ENCODE assay signal across 38 cellular contexts in genomic region chrX:28675173-28675572, GRCh38.
"Had no signal": no experiment of that assay in that cellular context is flagged by ENCODE, and none has a peak within 500 bp of the region (broad histone marks: within the 10 kb centered on the region; RNA-seq: fewer than 3 reads in every experiment).

No MANE protein-coding gene starts in this region.

- H3K36me3 ChIP-seq: adrenal gland, cardiac muscle cell had no signal

- H3K4me3 Mint-ChIP-seq: activated B cell treated with CpG ODN at 0.5 μM for 24 hours; activated CD4-positive, alpha-beta memory T cell treated with anti-CD3 and anti-CD28 coated beads, Interleukin-2, amount 10 ng/mL, durations not matched to agents 7 days and 5 days; activated CD4-positive, alpha-beta T cell treated with anti-CD3 and anti-CD28 coated beads, Interleukin-2, amount 10 ng/mL, durations not matched to agents 24 days and 14 days; activated CD8-positive, alpha-beta memory T cell treated with anti-CD3 and anti-CD28 coated beads, Interleukin-2, amount 10 ng/mL, durations not matched to agents 7 days and 5 days; activated CD8-positive, alpha-beta T cell treated with anti-CD3 and anti-CD28 coated beads, Interleukin-2, amount 10 ng/mL, durations not matched to agents 7 days and 5 days; activated naive CD4-positive, alpha-beta T cell treated with anti-CD3 and anti-CD28 coated beads for 36 hours; activated naive CD8-positive, alpha-beta T cell treated with anti-CD3 and anti-CD28 coated beads for 36 hours; activated T-cell treated with anti-CD3 and anti-CD28 coated beads, Interleukin-2, amount 50 U/mL, for 4 hours; activated T-cell treated with anti-CD3 and anti-CD28 coated beads, Interleukin-2, amount 50 U/mL, for 72 hours; activated T-helper 1 cell treated with anti-CD3 and anti-CD28 coated beads, Interleukin-12 subunit alpha, Interleukin-12 subunit beta, Interleukin-2, Interleukin-4 antibody, amounts not matched to agents 30 ng/mL and 10 ng/mL and 1 ng/mL, durations not matched to agents 14 hours and 24 hours and 36 hours; activated T-helper 17 cell treated with anti-CD3 and anti-CD28 coated beads, Interleukin-2, amount 50 U/mL, for 72 hours; brain; central memory CD8-positive, alpha-beta T cell; T-helper 1 cell treated with Interleukin-12 subunit alpha and Interleukin-12 subunit beta and Interleukin-4 antibody, amounts not matched to agents 30 μg/mL and 1 μg/mL, for 36 hours; T-helper 2 cell treated with Interferon-gamma antibody and Interleukin-4, amounts not matched to agents 5 μg/mL and 100 μg/mL, for 36 hours had no signal

- H3K36me3 Mint-ChIP-seq: activated CD8-positive, alpha-beta memory T cell treated with anti-CD3 and anti-CD28 coated beads, Interleukin-2, amount 10 ng/mL, durations not matched to agents 7 days and 5 days; activated naive CD4-positive, alpha-beta T cell treated with anti-CD3 and anti-CD28 coated beads, Interleukin-2, amount 50 U/mL, for 72 hours; activated naive CD8-positive, alpha-beta T cell treated with anti-CD3 and anti-CD28 coated beads for 36 hours had no signal

- H3K27me3 Mint-ChIP-seq: activated B cell treated with CpG ODN at 0.5 μM for 24 hours; activated CD4-positive, alpha-beta memory T cell treated with anti-CD3 and anti-CD28 coated beads, Interleukin-2, amount 10 ng/mL, durations not matched to agents 7 days and 5 days; activated CD4-positive, alpha-beta T cell treated with anti-CD3 and anti-CD28 coated beads, Interleukin-2, amount 10 ng/mL, durations not matched to agents 24 days and 14 days; activated CD8-positive, alpha-beta memory T cell treated with anti-CD3 and anti-CD28 coated beads, Interleukin-2, amount 10 ng/mL, durations not matched to agents 7 days and 5 days; activated naive CD8-positive, alpha-beta T cell treated with anti-CD3 and anti-CD28 coated beads for 36 hours; activated T-helper 17 cell treated with anti-CD3 and anti-CD28 coated beads, Interleukin-2, amount 50 U/mL, for 72 hours; central memory CD8-positive, alpha-beta T cell had no signal

- H3K4me1 ChIP-seq: adrenal gland had no signal

- DNase-seq: activated B cell treated with CpG ODN at 0.5 μM for 24 hours; activated CD4-positive, alpha-beta memory T cell treated with anti-CD3 and anti-CD28 coated beads, Interleukin-2, amount 10 ng/mL, durations not matched to agents 7 days and 5 days; activated CD4-positive, alpha-beta T cell treated with anti-CD3 and anti-CD28 coated beads for 4 hours; activated CD4-positive, alpha-beta T cell treated with anti-CD3 and anti-CD28 coated beads, Interleukin-2, amount 10 ng/mL, durations not matched to agents 24 days and 14 days; activated CD4-positive, alpha-beta T cell treated with anti-CD3 and anti-CD28 coated beads, Interleukin-2, amount 50 U/mL, for 1 hour; activated CD4-positive, alpha-beta T cell treated with anti-CD3 and anti-CD28 coated beads, Interleukin-2, amount 50 U/mL, for 4 hours; activated CD4-positive, CD25-positive, alpha-beta regulatory T cell treated with anti-CD3 and anti-CD28 coated beads, Interleukin-2, amount 50 U/mL, for 72 hours; activated CD8-positive, alpha-beta memory T cell treated with anti-CD3 and anti-CD28 coated beads for 24 hours; activated CD8-positive, alpha-beta memory T cell treated with anti-CD3 and anti-CD28 coated beads, Interleukin-2, amount 10 ng/mL, durations not matched to agents 7 days and 5 days; activated CD8-positive, alpha-beta memory T cell treated with anti-CD3 and anti-CD28 coated beads, Interleukin-2, amount 50 U/mL, for 48 hours; activated CD8-positive, alpha-beta T cell treated with anti-CD3 and anti-CD28 coated beads, Interleukin-2, amount 10 ng/mL, durations not matched to agents 7 days and 5 days; activated effector memory CD4-positive, alpha-beta T cell treated with anti-CD3 and anti-CD28 coated beads, Interleukin-2, amount 50 U/mL, for 16 hours; activated gamma-delta T cell treated with Interleukin-2 at 50 U/mL for 16 hours; activated naive CD4-positive, alpha-beta T cell; activated naive CD4-positive, alpha-beta T cell treated with anti-CD3 and anti-CD28 coated beads for 36 hours; activated naive CD4-positive, alpha-beta T cell treated with anti-CD3 and anti-CD28 coated beads, Interleukin-2, amount 50 U/mL, for 16 hours; activated naive CD8-positive, alpha-beta T cell treated with anti-CD3 and anti-CD28 coated beads for 36 hours; activated T-cell treated with anti-CD3 and anti-CD28 coated beads, Interleukin-2, amount 50 U/mL, for 4 hours; activated T-cell treated with anti-CD3 and anti-CD28 coated beads, Interleukin-2, amount 50 U/mL, for 72 hours; adrenal gland; amniotic stem cell; aorta; caudate nucleus; cerebellar nuclear complex; T-helper 1 cell; T-helper 2 cell; T-helper 9 cell had no signal

- H3K4me3 ChIP-seq: adrenal gland, cardiac muscle cell had no signal

- H3K9me3 Mint-ChIP-seq: activated B cell treated with CpG ODN at 0.5 μM for 24 hours; activated CD4-positive, alpha-beta memory T cell treated with anti-CD3 and anti-CD28 coated beads, Interleukin-2, amount 10 ng/mL, durations not matched to agents 7 days and 5 days; activated CD4-positive, alpha-beta T cell treated with anti-CD3 and anti-CD28 coated beads, Interleukin-2, amount 10 ng/mL, durations not matched to agents 24 days and 14 days; activated naive CD4-positive, alpha-beta T cell treated with anti-CD3 and anti-CD28 coated beads, Interleukin-2, amount 50 U/mL, for 72 hours; activated naive CD8-positive, alpha-beta T cell treated with anti-CD3 and anti-CD28 coated beads for 36 hours; activated T-cell treated with anti-CD3 and anti-CD28 coated beads, Interleukin-2, amount 50 U/mL, for 4 hours; activated T-helper 1 cell treated with anti-CD3 and anti-CD28 coated beads, Interleukin-12 subunit alpha, Interleukin-12 subunit beta, Interleukin-2, Interleukin-4 antibody, amounts not matched to agents 30 ng/mL and 10 ng/mL and 1 ng/mL, durations not matched to agents 14 hours and 24 hours and 36 hours; activated T-helper 17 cell treated with anti-CD3 and anti-CD28 coated beads, Interleukin-2, amount 50 U/mL, for 72 hours; central memory CD8-positive, alpha-beta T cell; T-helper 1 cell treated with Interleukin-12 subunit alpha and Interleukin-12 subunit beta and Interleukin-4 antibody, amounts not matched to agents 30 μg/mL and 1 μg/mL, for 36 hours had no signal

- H3K4me1 Mint-ChIP-seq: activated B cell treated with CpG ODN at 0.5 μM for 24 hours; activated CD4-positive, alpha-beta memory T cell treated with anti-CD3 and anti-CD28 coated beads, Interleukin-2, amount 10 ng/mL, durations not matched to agents 7 days and 5 days; activated CD4-positive, alpha-beta T cell treated with anti-CD3 and anti-CD28 coated beads, Interleukin-2, amount 10 ng/mL, durations not matched to agents 24 days and 14 days; activated CD8-positive, alpha-beta memory T cell treated with anti-CD3 and anti-CD28 coated beads, Interleukin-2, amount 10 ng/mL, durations not matched to agents 7 days and 5 days; activated naive CD8-positive, alpha-beta T cell treated with anti-CD3 and anti-CD28 coated beads for 36 hours; activated T-helper 17 cell treated with anti-CD3 and anti-CD28 coated beads, Interleukin-2, amount 50 U/mL, for 72 hours; central memory CD8-positive, alpha-beta T cell had no signal

- H3K27ac ChIP-seq: adrenal gland, cardiac muscle cell, VCaP had no signal

- FAIRE-seq: bronchial epithelial cell, TTC549 had no signal

- H3K9me3 ChIP-seq: adrenal gland had no signal

- H3K27me3 ChIP-seq: adrenal gland, cardiac muscle cell had no signal

- H3K27ac Mint-ChIP-seq: activated B cell treated with CpG ODN at 0.5 μM for 24 hours; activated CD4-positive, alpha-beta memory T cell treated with anti-CD3 and anti-CD28 coated beads, Interleukin-2, amount 10 ng/mL, durations not matched to agents 7 days and 5 days; activated CD4-positive, alpha-beta T cell treated with anti-CD3 and anti-CD28 coated beads, Interleukin-2, amount 10 ng/mL, durations not matched to agents 24 days and 14 days; activated CD8-positive, alpha-beta memory T cell treated with anti-CD3 and anti-CD28 coated beads, Interleukin-2, amount 10 ng/mL, durations not matched to agents 7 days and 5 days; activated CD8-positive, alpha-beta T cell treated with anti-CD3 and anti-CD28 coated beads, Interleukin-2, amount 10 ng/mL, durations not matched to agents 7 days and 5 days; activated naive CD4-positive, alpha-beta T cell treated with anti-CD3 and anti-CD28 coated beads for 36 hours; activated naive CD4-positive, alpha-beta T cell treated with anti-CD3 and anti-CD28 coated beads, Interleukin-2, amount 50 U/mL, for 72 hours; activated naive CD8-positive, alpha-beta T cell treated with anti-CD3 and anti-CD28 coated beads for 36 hours; activated T-cell treated with anti-CD3 and anti-CD28 coated beads, Interleukin-2, amount 50 U/mL, for 72 hours; activated T-helper 1 cell treated with anti-CD3 and anti-CD28 coated beads, Interleukin-12 subunit alpha, Interleukin-12 subunit beta, Interleukin-2, Interleukin-4 antibody, amounts not matched to agents 30 ng/mL and 10 ng/mL and 1 ng/mL, durations not matched to agents 14 hours and 24 hours and 36 hours; activated T-helper 17 cell treated with anti-CD3 and anti-CD28 coated beads, Interleukin-2, amount 50 U/mL, for 72 hours; brain; T-helper 1 cell treated with Interleukin-12 subunit alpha and Interleukin-12 subunit beta and Interleukin-4 antibody, amounts not matched to agents 30 μg/mL and 1 μg/mL, for 36 hours; T-helper 2 cell treated with Interferon-gamma antibody and Interleukin-4, amounts not matched to agents 5 μg/mL and 100 μg/mL, for 36 hours had no signal
